16 cellular contexts compared by ENCODE assay signal in the genomic region with DNA sequence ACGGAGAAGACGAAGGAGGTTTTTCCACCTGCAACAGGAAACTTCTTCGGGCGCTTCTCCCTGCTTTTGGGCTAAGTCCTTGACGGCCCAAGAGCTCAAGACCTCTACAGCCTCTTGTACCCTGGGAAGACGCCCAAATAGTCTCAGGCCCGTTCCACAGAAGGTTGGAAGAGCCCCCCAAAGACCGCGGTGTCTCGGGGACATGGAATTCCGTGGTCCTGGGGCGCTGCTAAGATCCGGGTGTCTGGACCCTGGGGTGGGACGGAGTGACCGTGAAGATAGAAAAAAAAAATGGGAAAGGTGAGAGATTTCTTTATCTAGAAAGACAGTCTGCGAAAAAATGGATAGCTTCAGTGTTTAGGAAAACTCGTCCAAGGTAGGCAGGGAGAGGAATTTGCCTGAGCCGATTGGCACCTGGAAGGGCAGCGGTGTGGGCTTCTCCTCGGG. TPM values are rescaled to one million over a fixed set of nuclear protein-coding genes. Genes with fewer than 3 reads are reported as not detected.
DNase-seq lines count a peak whose midpoint lies in the region; ATAC-seq and TF ChIP-seq lines count a peak whose summit lies in the region.
"Had no signal": no experiment of that assay in that cellular context is flagged by ENCODE, and none has a peak within 500 bp of the region (broad histone marks: within the 10 kb centered on the region; RNA-seq: fewer than 3 reads in every experiment).

No MANE protein-coding gene starts in this region.

- POLR2A ChIA-PET in naive thymus-derived CD4-positive, alpha-beta T cell (lab: Charles Lee): no interaction called here

- H3K27ac Mint-ChIP-seq in Calu3 (ENCODE audit: unreplicated experiment) (no peak overlapping the region), brain (peak overlapping the region in 3 of 5 experiments; percentile 82 to 99 (median 97))
- peak overlapping the region in 1 of 9 donors; percentile 39 for H3K27ac Mint-ChIP-seq in naive thymus-derived CD4-positive, alpha-beta T cell

- DNase-seq in DMS79 treated with DMSO at 0.1 percent for 48 hours (lab: John Stamatoyannopoulos, UW): peak; percentile 12
- DNase-seq in DMS79 (lab: John Stamatoyannopoulos, UW): no peak
- DNase-seq in Calu3: no peak
- no peak for DNase-seq in naive thymus-derived CD4-positive, alpha-beta T cell
- no peak for DNase-seq in HPDE6-E6E7 (ENCODE audit: extremely low spot score)
- no peak for DNase-seq in HuH-7.5 (ENCODE audit: low spot score)
- DNase-seq: activated CD4-positive, alpha-beta T cell treated with anti-CD3 and anti-CD28 coated beads for 4 hours; colonic mucosa; MG63; OCI-M1; SW 1271; testis had no signal

- peaks cover 0 to 2% of the 10 kb centered on the region in 2 donors for H3K4me1 ChIP-seq in naive thymus-derived CD4-positive, alpha-beta T cell (ENCODE audit: control insufficient read depth in 2 of 2, insufficient read depth in 2 of 2, low read length in 2 of 2)
- H3K4me1 ChIP-seq: colonic mucosa had no signal

- H3K9me3 Mint-ChIP-seq in Calu3 (ENCODE audit: low read depth, unreplicated experiment) (no peaks in the 10 kb centered on the region), brain (peaks cover 0 to 4% (median 0%) of the 10 kb centered on the region in 5 experiments)
- peaks cover 0 to 4% (median 0%) of the 10 kb centered on the region in 11 donors for H3K9me3 Mint-ChIP-seq in naive thymus-derived CD4-positive, alpha-beta T cell

- H3K36me3 ChIP-seq in naive thymus-derived CD4-positive, alpha-beta T cell (ENCODE audit: control insufficient read depth in 2 of 3, insufficient read depth in 3 of 3, low read length in 3 of 3): no peaks in the 10 kb centered on the region
- H3K36me3 ChIP-seq: colonic mucosa, MG63 had no signal

- H3K4me3 Mint-ChIP-seq in Calu3 (ENCODE audit: low read depth, unreplicated experiment) (peak overlapping the region; percentile 44), brain (peak overlapping the region; percentile 77 to 87 (median 84))
- peak overlapping the region in 9 of 10 donors; percentile 44 to 86 (median 62) for H3K4me3 Mint-ChIP-seq in naive thymus-derived CD4-positive, alpha-beta T cell

- H3K36me3 Mint-ChIP-seq in Calu3 (ENCODE audit: insufficient read depth, unreplicated experiment) (no peaks in the 10 kb centered on the region), brain (peaks cover 29% of the 10 kb centered on the region)
- H3K36me3 Mint-ChIP-seq in naive thymus-derived CD4-positive, alpha-beta T cell: peaks cover 0 to 7% (median 0%) of the 10 kb centered on the region in 5 donors

- H3K4me1 Mint-ChIP-seq in Calu3 (ENCODE audit: low read depth, unreplicated experiment) (no peaks in the 10 kb centered on the region), brain (peaks cover 71% of the 10 kb centered on the region)
- H3K4me1 Mint-ChIP-seq in naive thymus-derived CD4-positive, alpha-beta T cell: peaks cover 14 to 42% (median 32%) of the 10 kb centered on the region in 7 donors

- peaks cover 0 to 29% of the 10 kb centered on the region in 2 donors for H3K27me3 ChIP-seq in naive thymus-derived CD4-positive, alpha-beta T cell (ENCODE audit: control insufficient read depth in 2 of 2, insufficient read depth in 2 of 2, low read length in 2 of 2)
- H3K27me3 ChIP-seq: testis had no signal

- CTCF ChIA-PET in Calu3 (lab: Charles Lee): interaction anchor here (1.1 kb wide), 1 partner anchor 8 kb away, joined by 3 read pairs; no protein-coding TSS in a partner anchor
- CTCF ChIA-PET in naive thymus-derived CD4-positive, alpha-beta T cell (lab: Charles Lee): no interaction called here

- peaks cover 62% of the 10 kb centered on the region for H3K27me3 Mint-ChIP-seq in Calu3 (ENCODE audit: unreplicated experiment)
- H3K27me3 Mint-ChIP-seq in brain: peaks cover 87% of the 10 kb centered on the region
- peaks cover 81 to 95% (median 92%) of the 10 kb centered on the region in 5 donors for H3K27me3 Mint-ChIP-seq in naive thymus-derived CD4-positive, alpha-beta T cell

- H3K9me3 ChIP-seq in naive thymus-derived CD4-positive, alpha-beta T cell (ENCODE audit: control insufficient read depth in 2 of 3, low read length in 3 of 3): no peaks in the 10 kb centered on the region
- H3K9me3 ChIP-seq: colonic mucosa, MG63, testis had no signal

- TF ChIP-seq CTCF in Calu3 (IDR thresholded peaks at IDR 0.05; ENCODE audit: unreplicated experiment) (no peak), brain (conservative IDR thresholded peaks at IDR 0.05) (no peak)

- no peak for ATAC-seq in naive thymus-derived CD4-positive, alpha-beta T cell
- ATAC-seq in GM21786 (IDR thresholded peaks at IDR 0.05; ENCODE audit: unreplicated experiment): no peak
- ATAC-seq: sciatic nerve had no signal

- H3K27ac ChIP-seq in naive thymus-derived CD4-positive, alpha-beta T cell (ENCODE audit: low read depth, low read length): no peak overlapping the region
- H3K27ac ChIP-seq: 22Rv1, colonic mucosa, testis had no signal

- no peak overlapping the region for H3K4me3 ChIP-seq in naive thymus-derived CD4-positive, alpha-beta T cell (ENCODE audit: low read length)
- H3K4me3 ChIP-seq: colonic mucosa, MG63 had no signal

- intact Hi-C loops in Calu3 (cut with micrococcal nuclease; ENCODE audit: unreplicated experiment): no loop called here
- intact Hi-C loops in naive thymus-derived CD4-positive, alpha-beta T cell (cut with micrococcal nuclease): loop anchor here in 1 of 2 donors (10.0 kb wide), 1 partner anchor 1528 kb away; the partner anchor contains the start of gene MKX

- BruUV-seq in Calu3 (replicated peaks; lab: Mats Ljungman, UMichigan): no TSS peak

RNA-seq across cellular contexts. Expression of gene GAD2, which starts 0.4 kb away (rescaled TPM):
- not detected in 2 replicates for total RNA-seq in Calu3 (2022)
- 87.6 TPM for polyA plus RNA-seq in brain (ENCODE audit: insufficient read depth, low read depth, low replicate concordance)
- not detected for total RNA-seq in naive thymus-derived CD4-positive, alpha-beta T cell
- polyA plus RNA-seq in naive thymus-derived CD4-positive, alpha-beta T cell: not detected
- total RNA-seq: colonic mucosa, sciatic nerve had no signal
